Comparison of ENCODE assay signal across 1 cellular context in the genomic region with DNA sequence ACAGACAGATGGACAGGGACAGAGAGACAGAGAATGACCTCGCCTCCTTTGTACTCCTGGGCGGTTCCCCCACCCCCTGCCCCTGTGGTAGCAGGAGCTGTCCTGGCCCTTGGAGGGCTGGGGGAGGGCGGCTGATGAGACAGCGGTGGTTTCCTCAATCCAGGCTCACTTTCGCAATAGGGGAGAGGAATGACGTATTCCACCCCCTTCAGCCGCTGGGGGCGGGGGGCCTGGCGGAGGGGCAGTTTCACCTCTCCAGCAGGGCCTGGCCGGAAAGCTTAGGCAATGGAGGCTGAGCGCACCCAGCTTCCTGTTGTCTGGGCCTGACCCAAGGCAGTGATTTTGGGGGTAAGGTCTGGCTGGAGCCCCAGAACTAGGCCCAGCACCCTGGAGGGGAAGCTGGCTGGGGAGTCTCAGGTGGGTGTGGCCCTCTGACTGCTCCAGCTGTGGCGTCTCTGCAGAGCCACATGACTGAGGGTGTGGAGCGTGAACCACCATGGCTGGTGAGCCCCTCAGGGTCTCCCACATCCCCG.
A peak's percentile ranks its signal among the peaks of the same experiment; 100 is the strongest.
TF ChIP-seq lines count a peak whose summit lies in the region.

No MANE protein-coding gene starts in this region.

TF ChIP-seq in K562, 482 proteins besides CTCF, POLR2A, EP300 and RAD21 (continued from another document and continues in another):
- TF ChIP-seq ZNF282 (CRISPR knock-in tag; IDR thresholded peaks at IDR 0.05), result no peak
- TF ChIP-seq SAFB (IDR thresholded peaks at IDR 0.05; ENCODE audit: borderline replicate concordance, low read depth, low read length), result no peak
- peak; percentile 99 for TF ChIP-seq CEBPG (CRISPR knock-in tag; IDR thresholded peaks at IDR 0.05)
- TF ChIP-seq CEBPG (tag; conservative IDR thresholded peaks at IDR 0.05 in 1 of 2, IDR thresholded peaks at IDR 0.05 in 1 of 2), result peak; percentile 99
- no peak for TF ChIP-seq SRSF3 (IDR thresholded peaks at IDR 0.05; ENCODE audit: insufficient read depth, low read length)
- no peak for TF ChIP-seq FOS (IDR thresholded peaks at IDR 0.05; ENCODE audit: extremely low read depth, insufficient read length)
- TF ChIP-seq ELF2 (CRISPR knock-in tag; IDR thresholded peaks at IDR 0.05), result no peak
- TF ChIP-seq ARNT (IDR thresholded peaks at IDR 0.05), result no peak
- TF ChIP-seq NFRKB (IDR thresholded peaks at IDR 0.05; ENCODE audit: low read depth), result no peak
- TF ChIP-seq DMBX1 (CRISPR knock-in tag; IDR thresholded peaks at IDR 0.05; ENCODE audit: borderline replicate concordance), result no peak
- TF ChIP-seq, protein P1, sequence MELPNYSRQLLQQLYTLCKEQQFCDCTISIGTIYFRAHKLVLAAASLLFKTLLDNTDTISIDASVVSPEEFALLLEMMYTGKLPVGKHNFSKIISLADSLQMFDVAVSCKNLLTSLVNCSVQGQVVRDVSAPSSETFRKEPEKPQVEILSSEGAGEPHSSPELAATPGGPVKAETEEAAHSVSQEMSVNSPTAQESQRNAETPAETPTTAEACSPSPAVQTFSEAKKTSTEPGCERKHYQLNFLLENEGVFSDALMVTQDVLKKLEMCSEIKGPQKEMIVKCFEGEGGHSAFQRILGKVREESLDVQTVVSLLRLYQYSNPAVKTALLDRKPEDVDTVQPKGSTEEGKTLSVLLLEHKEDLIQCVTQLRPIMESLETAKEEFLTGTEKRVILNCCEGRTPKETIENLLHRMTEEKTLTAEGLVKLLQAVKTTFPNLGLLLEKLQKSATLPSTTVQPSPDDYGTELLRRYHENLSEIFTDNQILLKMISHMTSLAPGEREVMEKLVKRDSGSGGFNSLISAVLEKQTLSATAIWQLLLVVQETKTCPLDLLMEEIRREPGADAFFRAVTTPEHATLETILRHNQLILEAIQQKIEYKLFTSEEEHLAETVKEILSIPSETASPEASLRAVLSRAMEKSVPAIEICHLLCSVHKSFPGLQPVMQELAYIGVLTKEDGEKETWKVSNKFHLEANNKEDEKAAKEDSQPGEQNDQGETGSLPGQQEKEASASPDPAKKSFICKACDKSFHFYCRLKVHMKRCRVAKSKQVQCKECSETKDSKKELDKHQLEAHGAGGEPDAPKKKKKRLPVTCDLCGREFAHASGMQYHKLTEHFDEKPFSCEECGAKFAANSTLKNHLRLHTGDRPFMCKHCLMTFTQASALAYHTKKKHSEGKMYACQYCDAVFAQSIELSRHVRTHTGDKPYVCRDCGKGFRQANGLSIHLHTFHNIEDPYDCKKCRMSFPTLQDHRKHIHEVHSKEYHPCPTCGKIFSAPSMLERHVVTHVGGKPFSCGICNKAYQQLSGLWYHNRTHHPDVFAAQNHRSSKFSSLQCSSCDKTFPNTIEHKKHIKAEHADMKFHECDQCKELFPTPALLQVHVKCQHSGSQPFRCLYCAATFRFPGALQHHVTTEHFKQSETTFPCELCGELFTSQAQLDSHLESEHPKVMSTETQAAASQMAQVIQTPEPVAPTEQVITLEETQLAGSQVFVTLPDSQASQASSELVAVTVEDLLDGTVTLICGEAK (IDR thresholded peaks at IDR 0.05), result no peak
- TF ChIP-seq, protein P1 (CRISPR knock-in tag; IDR thresholded peaks at IDR 0.05), result no peak
- no peak for TF ChIP-seq ZNF140 (CRISPR knock-in tag; IDR thresholded peaks at IDR 0.05)
- TF ChIP-seq ZNF146 (CRISPR knock-in tag; IDR thresholded peaks at IDR 0.05; ENCODE audit: unreplicated experiment), result no peak
- 0 out of 2 replicates have a peak, but pooled peaks have one; percentile 24 for TF ChIP-seq CBFA2T2 (conservative IDR thresholded peaks at IDR 0.05)
- TF ChIP-seq NFATC3 (IDR thresholded peaks at IDR 0.05), result no peak
- peak; percentile 82 for TF ChIP-seq CTBP1 (IDR thresholded peaks at IDR 0.05; ENCODE audit: borderline replicate concordance)
- TF ChIP-seq, protein P2, sequence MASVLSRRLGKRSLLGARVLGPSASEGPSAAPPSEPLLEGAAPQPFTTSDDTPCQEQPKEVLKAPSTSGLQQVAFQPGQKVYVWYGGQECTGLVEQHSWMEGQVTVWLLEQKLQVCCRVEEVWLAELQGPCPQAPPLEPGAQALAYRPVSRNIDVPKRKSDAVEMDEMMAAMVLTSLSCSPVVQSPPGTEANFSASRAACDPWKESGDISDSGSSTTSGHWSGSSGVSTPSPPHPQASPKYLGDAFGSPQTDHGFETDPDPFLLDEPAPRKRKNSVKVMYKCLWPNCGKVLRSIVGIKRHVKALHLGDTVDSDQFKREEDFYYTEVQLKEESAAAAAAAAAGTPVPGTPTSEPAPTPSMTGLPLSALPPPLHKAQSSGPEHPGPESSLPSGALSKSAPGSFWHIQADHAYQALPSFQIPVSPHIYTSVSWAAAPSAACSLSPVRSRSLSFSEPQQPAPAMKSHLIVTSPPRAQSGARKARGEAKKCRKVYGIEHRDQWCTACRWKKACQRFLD (CRISPR knock-in tag; IDR thresholded peaks at IDR 0.05), result no peak
- TF ChIP-seq RBM34 (IDR thresholded peaks at IDR 0.05; ENCODE audit: borderline replicate concordance, insufficient read depth, low read length), result no peak
- TF ChIP-seq THRAP3 (IDR thresholded peaks at IDR 0.05; ENCODE audit: borderline replicate concordance), result no peak
- TF ChIP-seq KLF6 (CRISPR knock-in tag; IDR thresholded peaks at IDR 0.05; ENCODE audit: borderline replicate concordance), result no peak
- TF ChIP-seq ZNF239 (CRISPR knock-in tag; IDR thresholded peaks at IDR 0.05), result no peak
- TF ChIP-seq, protein P3, sequence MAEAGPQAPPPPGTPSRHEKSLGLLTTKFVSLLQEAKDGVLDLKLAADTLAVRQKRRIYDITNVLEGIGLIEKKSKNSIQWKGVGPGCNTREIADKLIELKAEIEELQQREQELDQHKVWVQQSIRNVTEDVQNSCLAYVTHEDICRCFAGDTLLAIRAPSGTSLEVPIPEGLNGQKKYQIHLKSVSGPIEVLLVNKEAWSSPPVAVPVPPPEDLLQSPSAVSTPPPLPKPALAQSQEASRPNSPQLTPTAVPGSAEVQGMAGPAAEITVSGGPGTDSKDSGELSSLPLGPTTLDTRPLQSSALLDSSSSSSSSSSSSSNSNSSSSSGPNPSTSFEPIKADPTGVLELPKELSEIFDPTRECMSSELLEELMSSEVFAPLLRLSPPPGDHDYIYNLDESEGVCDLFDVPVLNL (CRISPR knock-in tag; IDR thresholded peaks at IDR 0.05; ENCODE audit: low read depth), result no peak
- TF ChIP-seq, protein P4, sequence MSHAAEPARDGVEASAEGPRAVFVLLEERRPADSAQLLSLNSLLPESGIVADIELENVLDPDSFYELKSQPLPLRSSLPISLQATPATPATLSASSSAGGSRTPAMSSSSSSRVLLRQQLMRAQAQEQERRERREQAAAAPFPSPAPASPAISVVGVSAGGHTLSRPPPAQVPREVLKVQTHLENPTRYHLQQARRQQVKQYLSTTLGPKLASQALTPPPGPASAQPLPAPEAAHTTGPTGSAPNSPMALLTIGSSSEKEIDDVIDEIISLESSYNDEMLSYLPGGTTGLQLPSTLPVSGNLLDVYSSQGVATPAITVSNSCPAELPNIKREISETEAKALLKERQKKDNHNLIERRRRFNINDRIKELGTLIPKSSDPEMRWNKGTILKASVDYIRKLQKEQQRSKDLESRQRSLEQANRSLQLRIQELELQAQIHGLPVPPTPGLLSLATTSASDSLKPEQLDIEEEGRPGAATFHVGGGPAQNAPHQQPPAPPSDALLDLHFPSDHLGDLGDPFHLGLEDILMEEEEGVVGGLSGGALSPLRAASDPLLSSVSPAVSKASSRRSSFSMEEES (CRISPR knock-in tag; IDR thresholded peaks at IDR 0.05), result no peak
- no peak for TF ChIP-seq HDGF (IDR thresholded peaks at IDR 0.05)
- peak; percentile 36; the same call in 1 of the 2 replicates for TF ChIP-seq RAD51 (IDR thresholded peaks at IDR 0.05; ENCODE audit: borderline replicate concordance, low read depth)
- TF ChIP-seq SNIP1 (IDR thresholded peaks at IDR 0.05; ENCODE audit: low read depth), result no peak
- TF ChIP-seq, protein P5, sequence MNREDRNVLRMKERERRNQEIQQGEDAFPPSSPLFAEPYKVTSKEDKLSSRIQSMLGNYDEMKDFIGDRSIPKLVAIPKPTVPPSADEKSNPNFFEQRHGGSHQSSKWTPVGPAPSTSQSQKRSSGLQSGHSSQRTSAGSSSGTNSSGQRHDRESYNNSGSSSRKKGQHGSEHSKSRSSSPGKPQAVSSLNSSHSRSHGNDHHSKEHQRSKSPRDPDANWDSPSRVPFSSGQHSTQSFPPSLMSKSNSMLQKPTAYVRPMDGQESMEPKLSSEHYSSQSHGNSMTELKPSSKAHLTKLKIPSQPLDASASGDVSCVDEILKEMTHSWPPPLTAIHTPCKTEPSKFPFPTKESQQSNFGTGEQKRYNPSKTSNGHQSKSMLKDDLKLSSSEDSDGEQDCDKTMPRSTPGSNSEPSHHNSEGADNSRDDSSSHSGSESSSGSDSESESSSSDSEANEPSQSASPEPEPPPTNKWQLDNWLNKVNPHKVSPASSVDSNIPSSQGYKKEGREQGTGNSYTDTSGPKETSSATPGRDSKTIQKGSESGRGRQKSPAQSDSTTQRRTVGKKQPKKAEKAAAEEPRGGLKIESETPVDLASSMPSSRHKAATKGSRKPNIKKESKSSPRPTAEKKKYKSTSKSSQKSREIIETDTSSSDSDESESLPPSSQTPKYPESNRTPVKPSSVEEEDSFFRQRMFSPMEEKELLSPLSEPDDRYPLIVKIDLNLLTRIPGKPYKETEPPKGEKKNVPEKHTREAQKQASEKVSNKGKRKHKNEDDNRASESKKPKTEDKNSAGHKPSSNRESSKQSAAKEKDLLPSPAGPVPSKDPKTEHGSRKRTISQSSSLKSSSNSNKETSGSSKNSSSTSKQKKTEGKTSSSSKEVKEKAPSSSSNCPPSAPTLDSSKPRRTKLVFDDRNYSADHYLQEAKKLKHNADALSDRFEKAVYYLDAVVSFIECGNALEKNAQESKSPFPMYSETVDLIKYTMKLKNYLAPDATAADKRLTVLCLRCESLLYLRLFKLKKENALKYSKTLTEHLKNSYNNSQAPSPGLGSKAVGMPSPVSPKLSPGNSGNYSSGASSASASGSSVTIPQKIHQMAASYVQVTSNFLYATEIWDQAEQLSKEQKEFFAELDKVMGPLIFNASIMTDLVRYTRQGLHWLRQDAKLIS (CRISPR knock-in tag; IDR thresholded peaks at IDR 0.05), result no peak
- no peak for TF ChIP-seq ZNF184 (CRISPR knock-in tag; IDR thresholded peaks at IDR 0.05)
- no peak for TF ChIP-seq TEAD1 (CRISPR knock-in tag; IDR thresholded peaks at IDR 0.05)
- no peak for TF ChIP-seq ZNF224 (CRISPR knock-in tag; IDR thresholded peaks at IDR 0.05)
- TF ChIP-seq, protein P6, sequence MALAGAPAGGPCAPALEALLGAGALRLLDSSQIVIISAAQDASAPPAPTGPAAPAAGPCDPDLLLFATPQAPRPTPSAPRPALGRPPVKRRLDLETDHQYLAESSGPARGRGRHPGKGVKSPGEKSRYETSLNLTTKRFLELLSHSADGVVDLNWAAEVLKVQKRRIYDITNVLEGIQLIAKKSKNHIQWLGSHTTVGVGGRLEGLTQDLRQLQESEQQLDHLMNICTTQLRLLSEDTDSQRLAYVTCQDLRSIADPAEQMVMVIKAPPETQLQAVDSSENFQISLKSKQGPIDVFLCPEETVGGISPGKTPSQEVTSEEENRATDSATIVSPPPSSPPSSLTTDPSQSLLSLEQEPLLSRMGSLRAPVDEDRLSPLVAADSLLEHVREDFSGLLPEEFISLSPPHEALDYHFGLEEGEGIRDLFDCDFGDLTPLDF (CRISPR knock-in tag; IDR thresholded peaks at IDR 0.05), result no peak
- no peak for TF ChIP-seq JUNB (CRISPR knock-in tag; conservative IDR thresholded peaks at IDR 0.05)
- TF ChIP-seq, protein P7, sequence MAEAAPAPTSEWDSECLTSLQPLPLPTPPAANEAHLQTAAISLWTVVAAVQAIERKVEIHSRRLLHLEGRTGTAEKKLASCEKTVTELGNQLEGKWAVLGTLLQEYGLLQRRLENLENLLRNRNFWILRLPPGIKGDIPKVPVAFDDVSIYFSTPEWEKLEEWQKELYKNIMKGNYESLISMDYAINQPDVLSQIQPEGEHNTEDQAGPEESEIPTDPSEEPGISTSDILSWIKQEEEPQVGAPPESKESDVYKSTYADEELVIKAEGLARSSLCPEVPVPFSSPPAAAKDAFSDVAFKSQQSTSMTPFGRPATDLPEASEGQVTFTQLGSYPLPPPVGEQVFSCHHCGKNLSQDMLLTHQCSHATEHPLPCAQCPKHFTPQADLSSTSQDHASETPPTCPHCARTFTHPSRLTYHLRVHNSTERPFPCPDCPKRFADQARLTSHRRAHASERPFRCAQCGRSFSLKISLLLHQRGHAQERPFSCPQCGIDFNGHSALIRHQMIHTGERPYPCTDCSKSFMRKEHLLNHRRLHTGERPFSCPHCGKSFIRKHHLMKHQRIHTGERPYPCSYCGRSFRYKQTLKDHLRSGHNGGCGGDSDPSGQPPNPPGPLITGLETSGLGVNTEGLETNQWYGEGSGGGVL (CRISPR knock-in tag; IDR thresholded peaks at IDR 0.05), result no peak
- TF ChIP-seq MEIS2 (IDR thresholded peaks at IDR 0.05; ENCODE audit: partially characterized antibody), result peak; percentile 50
- TF ChIP-seq ZNF274 (IDR thresholded peaks at IDR 0.05; ENCODE audit: borderline replicate concordance, low read depth, low read length), result no peak
- TF ChIP-seq, protein P8, sequence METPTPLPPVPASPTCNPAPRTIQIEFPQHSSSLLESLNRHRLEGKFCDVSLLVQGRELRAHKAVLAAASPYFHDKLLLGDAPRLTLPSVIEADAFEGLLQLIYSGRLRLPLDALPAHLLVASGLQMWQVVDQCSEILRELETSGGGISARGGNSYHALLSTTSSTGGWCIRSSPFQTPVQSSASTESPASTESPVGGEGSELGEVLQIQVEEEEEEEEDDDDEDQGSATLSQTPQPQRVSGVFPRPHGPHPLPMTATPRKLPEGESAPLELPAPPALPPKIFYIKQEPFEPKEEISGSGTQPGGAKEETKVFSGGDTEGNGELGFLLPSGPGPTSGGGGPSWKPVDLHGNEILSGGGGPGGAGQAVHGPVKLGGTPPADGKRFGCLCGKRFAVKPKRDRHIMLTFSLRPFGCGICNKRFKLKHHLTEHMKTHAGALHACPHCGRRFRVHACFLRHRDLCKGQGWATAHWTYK (CRISPR knock-in tag; IDR thresholded peaks at IDR 0.05), result no peak
